In genomic region chrX:20500949-20501348, GRCh38 we compare ENCODE assay signal across 28 cellular contexts.
"Had no signal": no experiment of that assay in that cellular context is flagged by ENCODE, and none has a peak within 500 bp of the region (broad histone marks: within the 10 kb centered on the region; RNA-seq: fewer than 3 reads in every experiment).

No MANE protein-coding gene starts in this region.

- H3K4me1 ChIP-seq: colonic mucosa, SJSA1 had no signal

- H3K36me3 ChIP-seq: brain microvascular endothelial cell, cardiac muscle cell, colonic mucosa, SJSA1, WERI-Rb-1 had no signal

- FAIRE-seq: RCC 7860 had no signal

- H3K36me3 Mint-ChIP-seq: activated naive CD4-positive, alpha-beta T cell treated with anti-CD3 and anti-CD28 coated beads, Interleukin-2, amount 50 U/mL, for 72 hours; T-cell had no signal

- H3K27ac Mint-ChIP-seq: activated CD4-positive, alpha-beta T cell treated with anti-CD3 and anti-CD28 coated beads for 36 hours; activated CD8-positive, alpha-beta T cell treated with anti-CD3 and anti-CD28 coated beads, Interleukin-2, amount 10 ng/mL, durations not matched to agents 7 days and 5 days; activated naive CD4-positive, alpha-beta T cell treated with anti-CD3 and anti-CD28 coated beads, Interleukin-2, amount 50 U/mL, for 72 hours had no signal

- H3K9me3 Mint-ChIP-seq: activated naive CD4-positive, alpha-beta T cell treated with anti-CD3 and anti-CD28 coated beads, Interleukin-2, amount 50 U/mL, for 72 hours; activated naive CD8-positive, alpha-beta T cell treated with anti-CD3 and anti-CD28 coated beads, Interleukin-2, amount 50 U/mL, for 24 hours; T-cell had no signal

- H3K9me3 ChIP-seq: colonic mucosa, SJSA1 had no signal

- H3K4me3 ChIP-seq: cardiac muscle cell, colonic mucosa, SJSA1 had no signal

- H3K4me3 Mint-ChIP-seq: activated CD4-positive, alpha-beta T cell treated with anti-CD3 and anti-CD28 coated beads for 36 hours; activated naive CD8-positive, alpha-beta T cell treated with anti-CD3 and anti-CD28 coated beads, Interleukin-2, amount 50 U/mL, for 24 hours had no signal

- DNase-seq: activated CD4-positive, alpha-beta T cell treated with anti-CD3 and anti-CD28 coated beads, Interleukin-2, amount 50 U/mL, for 4 hours; activated CD8-positive, alpha-beta memory T cell treated with anti-CD3 and anti-CD28 coated beads, Interleukin-2, amount 50 U/mL, for 48 hours; activated effector memory CD4-positive, alpha-beta T cell treated with Interleukin-2 at 50 U/mL for 16 hours; activated naive CD8-positive, alpha-beta T cell treated with anti-CD3 and anti-CD28 coated beads, Interleukin-2, amount 50 U/mL, for 24 hours; activated T-cell treated with anti-CD3 and anti-CD28 coated beads, Interleukin-2, amount 50 U/mL, for 1 hour; amygdala; brain microvascular endothelial cell; cerebellar nuclear complex; colonic mucosa; KBM-7; NCI-H1092; NCI-H1417; NCI-H1930; NCI-H345; NCI-H510A; NCI-H526 treated with DMSO at 0.1 percent for 48 hours; NCI-H82; PC-3; SHP77; T-helper 2 cell; WERI-Rb-1 had no signal

- H3K27ac ChIP-seq: brain microvascular endothelial cell, cardiac muscle cell, colonic mucosa, SJSA1, WERI-Rb-1 had no signal

- ATAC-seq: PC-3 had no signal

- H3K27me3 ChIP-seq: brain microvascular endothelial cell, colonic mucosa, SJSA1 had no signal
